1 cellular context compared by ENCODE assay signal in the genomic region with DNA sequence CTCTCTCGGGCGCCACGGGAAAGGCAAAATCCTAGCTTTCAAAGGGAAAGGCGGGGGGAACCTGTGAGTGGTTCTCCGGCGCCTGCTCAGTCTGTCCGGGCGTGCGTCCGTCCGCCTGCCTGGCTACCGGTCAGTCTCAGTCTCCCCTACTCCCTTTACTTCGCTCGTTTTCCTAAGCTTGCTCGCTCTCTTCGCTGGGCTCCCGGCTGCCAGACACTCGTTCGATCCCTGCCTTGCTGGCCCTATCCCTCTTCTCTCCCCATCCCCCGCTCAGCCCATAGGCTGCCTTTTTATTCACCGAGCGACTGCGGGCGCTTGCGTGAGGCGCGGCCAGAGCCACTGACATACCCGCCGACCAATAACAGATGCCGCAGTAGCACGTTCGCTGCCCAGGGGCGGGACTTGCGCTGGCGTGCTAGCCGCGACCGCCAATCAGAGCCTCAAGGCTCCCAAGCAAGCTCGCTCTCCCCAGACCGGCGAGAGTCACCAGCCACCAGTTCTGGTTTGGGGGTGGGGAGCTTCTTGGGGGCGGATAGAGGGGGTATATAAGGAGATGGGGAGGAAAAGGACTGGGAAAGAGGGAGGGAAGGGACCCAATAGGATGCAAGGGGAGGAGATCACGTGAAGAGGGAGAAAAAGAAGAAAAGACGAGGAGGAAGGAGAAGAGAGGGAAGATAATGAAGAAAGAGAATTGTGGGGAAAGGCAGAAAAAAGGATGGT.
TF ChIP-seq lines count a peak whose summit lies in the region.

No MANE protein-coding gene starts in this region.

TF ChIP-seq in HepG2, 621 proteins besides CTCF, POLR2A, EP300 and RAD21 (continued from another document and continues in another):
- no peak for TF ChIP-seq TIGD3 (CRISPR knock-in tag; IDR thresholded peaks at IDR 0.05; ENCODE audit: borderline replicate concordance)
- TF ChIP-seq ZNF512 (CRISPR knock-in tag; IDR thresholded peaks at IDR 0.05): peak; percentile 87
- no peak for TF ChIP-seq KLF13 (CRISPR knock-in tag; IDR thresholded peaks at IDR 0.05)
- TF ChIP-seq ZNF367 (CRISPR knock-in tag; IDR thresholded peaks at IDR 0.05; ENCODE audit: borderline replicate concordance): no peak
- no peak for TF ChIP-seq ZNF792 (CRISPR knock-in tag; IDR thresholded peaks at IDR 0.05)
- no peak for TF ChIP-seq ETV6 (CRISPR knock-in tag; conservative IDR thresholded peaks at IDR 0.05)
- no peak for TF ChIP-seq HOXA9 (CRISPR knock-in tag; IDR thresholded peaks at IDR 0.05; ENCODE audit: borderline replicate concordance)
- no peak for TF ChIP-seq TFAP4 (IDR thresholded peaks at IDR 0.05; ENCODE audit: borderline replicate concordance, low read depth)
- TF ChIP-seq FOXO4 (CRISPR knock-in tag; conservative IDR thresholded peaks at IDR 0.05): no peak
- no peak for TF ChIP-seq NFKB2 (CRISPR knock-in tag; IDR thresholded peaks at IDR 0.05; ENCODE audit: borderline replicate concordance)
- TF ChIP-seq GPBP1L1 (CRISPR knock-in tag; IDR thresholded peaks at IDR 0.05): no peak
- no peak for TF ChIP-seq ONECUT2 (CRISPR knock-in tag; IDR thresholded peaks at IDR 0.05)
- TF ChIP-seq HNF4A (CRISPR knock-in tag; IDR thresholded peaks at IDR 0.05): no peak
- TF ChIP-seq NFE2 (CRISPR knock-in tag; IDR thresholded peaks at IDR 0.05): no peak
- TF ChIP-seq ZNF17 (CRISPR knock-in tag; IDR thresholded peaks at IDR 0.05): no peak
- TF ChIP-seq XBP1 (CRISPR knock-in tag; IDR thresholded peaks at IDR 0.05): no peak
- TF ChIP-seq, protein P1, sequence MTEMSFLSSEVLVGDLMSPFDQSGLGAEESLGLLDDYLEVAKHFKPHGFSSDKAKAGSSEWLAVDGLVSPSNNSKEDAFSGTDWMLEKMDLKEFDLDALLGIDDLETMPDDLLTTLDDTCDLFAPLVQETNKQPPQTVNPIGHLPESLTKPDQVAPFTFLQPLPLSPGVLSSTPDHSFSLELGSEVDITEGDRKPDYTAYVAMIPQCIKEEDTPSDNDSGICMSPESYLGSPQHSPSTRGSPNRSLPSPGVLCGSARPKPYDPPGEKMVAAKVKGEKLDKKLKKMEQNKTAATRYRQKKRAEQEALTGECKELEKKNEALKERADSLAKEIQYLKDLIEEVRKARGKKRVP (CRISPR knock-in tag; IDR thresholded peaks at IDR 0.05): no peak
- no peak for TF ChIP-seq TERF1 (CRISPR knock-in tag; IDR thresholded peaks at IDR 0.05)
- no peak for TF ChIP-seq TBX3 (IDR thresholded peaks at IDR 0.05; ENCODE audit: borderline replicate concordance)
- no peak for TF ChIP-seq ZNF501 (CRISPR knock-in tag; IDR thresholded peaks at IDR 0.05)
- TF ChIP-seq, protein P2, sequence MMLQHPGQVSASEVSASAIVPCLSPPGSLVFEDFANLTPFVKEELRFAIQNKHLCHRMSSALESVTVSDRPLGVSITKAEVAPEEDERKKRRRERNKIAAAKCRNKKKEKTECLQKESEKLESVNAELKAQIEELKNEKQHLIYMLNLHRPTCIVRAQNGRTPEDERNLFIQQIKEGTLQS (CRISPR knock-in tag; IDR thresholded peaks at IDR 0.05): no peak
- no peak for TF ChIP-seq BCLAF1 (IDR thresholded peaks at IDR 0.05)
- no peak for TF ChIP-seq NCOR1 (IDR thresholded peaks at IDR 0.05; ENCODE audit: borderline replicate concordance, low read length)
- TF ChIP-seq BHLHE40 (IDR thresholded peaks at IDR 0.05; ENCODE audit: low read length): peak; percentile 52; the same call in 1 of the 2 replicates
- TF ChIP-seq ZNF850 (CRISPR knock-in tag; conservative IDR thresholded peaks at IDR 0.05): no peak
- no peak for TF ChIP-seq ZNF609 (CRISPR knock-in tag; IDR thresholded peaks at IDR 0.05; ENCODE audit: borderline replicate concordance)
- no peak for TF ChIP-seq ZNF616 (CRISPR knock-in tag; IDR thresholded peaks at IDR 0.05; ENCODE audit: low read depth)
- TF ChIP-seq TCF7L2 (IDR thresholded peaks at IDR 0.05; ENCODE audit: low read depth, low read length): no peak
- TF ChIP-seq ZNF782 (CRISPR knock-in tag; IDR thresholded peaks at IDR 0.05; ENCODE audit: borderline replicate concordance): no peak
- peak; percentile 91 for TF ChIP-seq NFYC (CRISPR knock-in tag; IDR thresholded peaks at IDR 0.05)
- no peak for TF ChIP-seq WIZ (CRISPR knock-in tag; IDR thresholded peaks at IDR 0.05)
- TF ChIP-seq, protein P3, sequence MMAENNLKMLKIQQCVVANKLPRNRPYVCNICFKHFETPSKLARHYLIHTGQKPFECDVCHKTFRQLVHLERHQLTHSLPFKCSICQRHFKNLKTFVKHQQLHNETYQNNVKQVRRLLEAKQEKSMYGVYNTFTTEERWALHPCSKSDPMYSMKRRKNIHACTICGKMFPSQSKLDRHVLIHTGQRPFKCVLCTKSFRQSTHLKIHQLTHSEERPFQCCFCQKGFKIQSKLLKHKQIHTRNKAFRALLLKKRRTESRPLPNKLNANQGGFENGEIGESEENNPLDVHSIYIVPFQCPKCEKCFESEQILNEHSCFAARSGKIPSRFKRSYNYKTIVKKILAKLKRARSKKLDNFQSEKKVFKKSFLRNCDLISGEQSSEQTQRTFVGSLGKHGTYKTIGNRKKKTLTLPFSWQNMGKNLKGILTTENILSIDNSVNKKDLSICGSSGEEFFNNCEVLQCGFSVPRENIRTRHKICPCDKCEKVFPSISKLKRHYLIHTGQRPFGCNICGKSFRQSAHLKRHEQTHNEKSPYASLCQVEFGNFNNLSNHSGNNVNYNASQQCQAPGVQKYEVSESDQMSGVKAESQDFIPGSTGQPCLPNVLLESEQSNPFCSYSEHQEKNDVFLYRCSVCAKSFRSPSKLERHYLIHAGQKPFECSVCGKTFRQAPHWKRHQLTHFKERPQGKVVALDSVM (CRISPR knock-in tag; IDR thresholded peaks at IDR 0.05): no peak
- TF ChIP-seq ZNF577 (CRISPR knock-in tag; IDR thresholded peaks at IDR 0.05; ENCODE audit: borderline replicate concordance, low read depth): no peak
- no peak for TF ChIP-seq ZNF747 (CRISPR knock-in tag; IDR thresholded peaks at IDR 0.05; ENCODE audit: borderline replicate concordance)
- TF ChIP-seq TP53 (CRISPR knock-in tag; conservative IDR thresholded peaks at IDR 0.05): no peak
- no peak for TF ChIP-seq MTF2 (CRISPR knock-in tag; IDR thresholded peaks at IDR 0.05; ENCODE audit: borderline replicate concordance)
- peak; percentile 92 for TF ChIP-seq SRSF1 (optimal IDR thresholded peaks at IDR 0.05; ENCODE audit: low read depth, low read length)
- peak; percentile 38; the same call in 1 of the 2 replicates for TF ChIP-seq CBX5 (CRISPR knock-in tag; IDR thresholded peaks at IDR 0.05; ENCODE audit: borderline replicate concordance)
- no peak for TF ChIP-seq ZNF879 (CRISPR knock-in tag; IDR thresholded peaks at IDR 0.05)
